ENCODE assay signal across 1 cellular context in the genomic region with DNA sequence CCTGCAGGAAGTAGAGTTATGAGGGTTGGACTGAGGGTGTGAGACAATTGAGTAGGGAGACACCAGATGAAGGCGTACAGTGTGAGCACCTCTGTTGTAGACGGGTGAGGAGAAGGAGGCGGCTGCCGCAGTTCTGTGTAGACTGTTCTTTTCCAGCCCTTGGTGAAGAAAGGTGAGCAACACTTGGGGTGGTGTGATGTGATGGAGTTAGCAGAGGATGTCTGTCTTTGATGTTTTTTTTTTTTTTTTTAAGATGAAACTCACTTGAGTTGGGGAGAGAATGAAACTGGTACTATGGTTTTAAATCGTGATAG.
TF ChIP-seq lines count a peak whose summit lies in the region.

No MANE protein-coding gene starts in this region.

TF ChIP-seq in neural cell, 6 proteins besides CTCF, POLR2A, EP300 and RAD21 (continued from another document):
- TF ChIP-seq, protein P1, sequence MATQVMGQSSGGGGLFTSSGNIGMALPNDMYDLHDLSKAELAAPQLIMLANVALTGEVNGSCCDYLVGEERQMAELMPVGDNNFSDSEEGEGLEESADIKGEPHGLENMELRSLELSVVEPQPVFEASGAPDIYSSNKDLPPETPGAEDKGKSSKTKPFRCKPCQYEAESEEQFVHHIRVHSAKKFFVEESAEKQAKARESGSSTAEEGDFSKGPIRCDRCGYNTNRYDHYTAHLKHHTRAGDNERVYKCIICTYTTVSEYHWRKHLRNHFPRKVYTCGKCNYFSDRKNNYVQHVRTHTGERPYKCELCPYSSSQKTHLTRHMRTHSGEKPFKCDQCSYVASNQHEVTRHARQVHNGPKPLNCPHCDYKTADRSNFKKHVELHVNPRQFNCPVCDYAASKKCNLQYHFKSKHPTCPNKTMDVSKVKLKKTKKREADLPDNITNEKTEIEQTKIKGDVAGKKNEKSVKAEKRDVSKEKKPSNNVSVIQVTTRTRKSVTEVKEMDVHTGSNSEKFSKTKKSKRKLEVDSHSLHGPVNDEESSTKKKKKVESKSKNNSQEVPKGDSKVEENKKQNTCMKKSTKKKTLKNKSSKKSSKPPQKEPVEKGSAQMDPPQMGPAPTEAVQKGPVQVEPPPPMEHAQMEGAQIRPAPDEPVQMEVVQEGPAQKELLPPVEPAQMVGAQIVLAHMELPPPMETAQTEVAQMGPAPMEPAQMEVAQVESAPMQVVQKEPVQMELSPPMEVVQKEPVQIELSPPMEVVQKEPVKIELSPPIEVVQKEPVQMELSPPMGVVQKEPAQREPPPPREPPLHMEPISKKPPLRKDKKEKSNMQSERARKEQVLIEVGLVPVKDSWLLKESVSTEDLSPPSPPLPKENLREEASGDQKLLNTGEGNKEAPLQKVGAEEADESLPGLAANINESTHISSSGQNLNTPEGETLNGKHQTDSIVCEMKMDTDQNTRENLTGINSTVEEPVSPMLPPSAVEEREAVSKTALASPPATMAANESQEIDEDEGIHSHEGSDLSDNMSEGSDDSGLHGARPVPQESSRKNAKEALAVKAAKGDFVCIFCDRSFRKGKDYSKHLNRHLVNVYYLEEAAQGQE (IDR thresholded peaks at IDR 0.05; ENCODE audit: borderline replicate concordance), result no peak
TF ChIP-seq in neural cell: peak in this region for 0.
